ENCODE assay signal across 23 cellular contexts in genomic region chr3:168782193-168782592, GRCh38.
A peak's percentile ranks its signal among the peaks of the same experiment; 100 is the strongest.
DNase-seq lines count a peak whose midpoint lies in the region; ATAC-seq, FAIRE-seq and TF ChIP-seq lines count a peak whose summit lies in the region.
"Had no signal": no experiment of that assay in that cellular context is flagged by ENCODE, and none has a peak within 500 bp of the region (broad histone marks: within the 10 kb centered on the region; RNA-seq: fewer than 3 reads in every experiment).

No MANE protein-coding gene starts in this region.

- H2BK15ac ChIP-seq in H1 (ENCODE audit: low read length): no peak overlapping the region

- no peak overlapping the region for H4K8ac ChIP-seq in H1 (ENCODE audit: extremely low read depth, insufficient read depth, low read length)

- TF ChIP-seq POLR2A in H1 (IDR thresholded peaks at IDR 0.05; ENCODE audit: control extremely low read depth in 1 of 2, low read depth in 2 of 2, low read length in 2 of 2) (no peak), GM12891 (IDR thresholded peaks at IDR 0.05; ENCODE audit: low read depth, low read length) (no peak)

- H2AK5ac ChIP-seq in H1 (ENCODE audit: low read depth, low read length): no peak overlapping the region

- H3K14ac ChIP-seq in H1 (ENCODE audit: insufficient read length): no peak overlapping the region

- no peak for TF ChIP-seq RAD21 in H1 (IDR thresholded peaks at IDR 0.05 in 1 of 2, conservative IDR thresholded peaks at IDR 0.05 in 1 of 2; ENCODE audit: low read depth in 2 of 2, low read length in 2 of 2)

- H3K56ac ChIP-seq in H1 (replicated peaks; ENCODE audit: insufficient read length, low read depth, low read length): no peak overlapping the region

- H4K91ac ChIP-seq in H1 (replicated peaks; ENCODE audit: insufficient read length, low read length): no peak overlapping the region

- no peak overlapping the region for H2BK20ac ChIP-seq in H1 (ENCODE audit: low read length)

- H3K4me1 ChIP-seq in H1 (replicated peaks in 1 of 4; ENCODE audit: control insufficient read depth in 3 of 4, insufficient read depth in 4 of 4, low read length in 3 of 4) (peaks cover 0 to 3% (median 0%) of the 10 kb centered on the region in 4 experiments; a peak in 1 of 7 replicates), MM.1S (ENCODE audit: low read length) (no peaks in the 10 kb centered on the region)
- H3K4me1 ChIP-seq: BE2C, HAP-1 had no signal

- H3K36me3 ChIP-seq in H1 (ENCODE audit: control insufficient read depth in 2 of 4, insufficient read depth in 4 of 4, low read length in 3 of 4) (no peaks in the 10 kb centered on the region), MM.1S (replicated peaks; ENCODE audit: insufficient read depth, low read length) (no peaks in the 10 kb centered on the region)
- H3K36me3 ChIP-seq: BE2C, HAP-1 had no signal

- H2AFZ ChIP-seq in H1 (ENCODE audit: low read length): 0 out of 2 replicates have a peak overlapping the region, but pooled peaks have one; percentile 12
- no peak overlapping the region for H2AFZ ChIP-seq in MM.1S (ENCODE audit: low read length)
- H2AFZ ChIP-seq: GM23248 had no signal

- H3K4me3 ChIP-seq in H1 (ENCODE audit: extremely low read depth in 1 of 4, insufficient read depth in 2 of 4, low read depth in 3 of 4, low read length in 4 of 4) (no peak overlapping the region), MM.1S (ENCODE audit: low read length) (no peak overlapping the region)
- H3K4me3 ChIP-seq: GM23248, HAP-1 had no signal

- DNase-seq in NCI-H748 (lab: John Stamatoyannopoulos, UW; ENCODE audit: unreplicated experiment) (peak; percentile 1), NCI-H748 treated with DMSO at 0.1 percent for 48 hours (lab: John Stamatoyannopoulos, UW) (no peak), NCI-H526 treated with DMSO at 0.1 percent for 48 hours (lab: John Stamatoyannopoulos, UW) (peak; percentile 3), H1 (ENCODE audit: low read depth in 1 of 2, low spot score in 2 of 2) (no peak), MM.1S (no peak), GM12891 (ENCODE audit: insufficient read length, low spot score) (no peak)
- DNase-seq in activated CD8-positive, alpha-beta T cell treated with anti-CD3 and anti-CD28 coated beads, Interleukin-2, amount 10 ng/mL, durations not matched to agents 7 days and 5 days: no peak
- DNase-seq: ACHN; BE2C; C1 segment of cervical spinal cord; CD4-positive, CD25-positive, alpha-beta regulatory T cell; CD8-positive, alpha-beta memory T cell; COR-L47; DMS 273 treated with DMSO at 0.1 percent for 48 hours; DMS53; DND-41; EL; GM23248 had no signal

- H2BK5ac ChIP-seq in H1 (ENCODE audit: low read depth, low read length): no peak overlapping the region

- H2BK120ac ChIP-seq in H1 (replicated peaks; ENCODE audit: low read depth, low read length): no peak overlapping the region

- FAIRE-seq in H1 (lab: Jason Lieb, UNC): no peak
- FAIRE-seq in GM12891 (lab: Jason Lieb, UNC): no peak
- FAIRE-seq: A204.1, GM12892, GM18507 had no signal

- H3K23ac ChIP-seq in H1 (ENCODE audit: insufficient read length): no peak overlapping the region

- WGBS in H1 (ENCODE audit: extremely low coverage in 1 of 2, insufficient coverage in 1 of 2, insufficient read length in 1 of 2, insufficient replicate concordance in 2 of 2, low coverage in 1 of 2, low lambda C conversion rate in 2 of 2, missing lambda C conversion rate in 1 of 2), 2 experiments: 91% methylated on average over 3 of the region's 3 CpGs; no CpG with 5 or more reads in 1 of the 2 experiments

- H3K9me3 Mint-ChIP-seq in activated CD8-positive, alpha-beta T cell treated with anti-CD3 and anti-CD28 coated beads, Interleukin-2, amount 10 ng/mL, durations not matched to agents 7 days and 5 days (ENCODE audit: insufficient read depth): no peaks in the 10 kb centered on the region

- no peaks in the 10 kb centered on the region for H3K9me2 ChIP-seq in MM.1S (replicated peaks; ENCODE audit: insufficient read depth, low read length)

- no peaks in the 10 kb centered on the region for H3K27me3 Mint-ChIP-seq in activated CD8-positive, alpha-beta T cell treated with anti-CD3 and anti-CD28 coated beads, Interleukin-2, amount 10 ng/mL, durations not matched to agents 7 days and 5 days (ENCODE audit: low read depth)
- H3K27me3 Mint-ChIP-seq: CD4-positive, CD25-positive, alpha-beta regulatory T cell; CD8-positive, alpha-beta memory T cell had no signal

- H3K79me2 ChIP-seq in H1 (ENCODE audit: control insufficient read depth in 1 of 2, insufficient read depth in 2 of 2, low read length in 2 of 2) (no peaks in the 10 kb centered on the region), MM.1S (ENCODE audit: low read length) (no peaks in the 10 kb centered on the region)

- peak overlapping the region; percentile 32; the same call in 1 of the 2 replicates for H3K18ac ChIP-seq in H1 (ENCODE audit: extremely low read depth, low read length)

- H4K20me1 ChIP-seq in H1 (replicated peaks in 1 of 2; ENCODE audit: control insufficient read depth in 1 of 2, insufficient read depth in 2 of 2, low read length in 2 of 2) (no peaks in the 10 kb centered on the region), MM.1S (ENCODE audit: insufficient read depth, low read length) (no peaks in the 10 kb centered on the region)

- H3K27ac ChIP-seq in H1 (ENCODE audit: low read depth, low read length): no peak overlapping the region
- H3K27ac ChIP-seq in MM.1S (ENCODE audit: low read length): no peak overlapping the region
- H3K27ac ChIP-seq: GM23248, HL-60 had no signal

- no peaks in the 10 kb centered on the region for H3K79me1 ChIP-seq in H1 (ENCODE audit: low read depth, low read length)

- no peak overlapping the region for H4K5ac ChIP-seq in H1 (ENCODE audit: insufficient read length, low read depth, low read length)

- no peak overlapping the region for H3K4me3 Mint-ChIP-seq in activated CD8-positive, alpha-beta T cell treated with anti-CD3 and anti-CD28 coated beads, Interleukin-2, amount 10 ng/mL, durations not matched to agents 7 days and 5 days
- H3K4me3 Mint-ChIP-seq: CD4-positive, CD25-positive, alpha-beta regulatory T cell; CD8-positive, alpha-beta memory T cell had no signal

- H3K9ac ChIP-seq in H1 (replicated peaks in 1 of 4; ENCODE audit: extremely low read depth in 1 of 4, low read depth in 3 of 4, low read length in 3 of 4): no peak overlapping the region
- no peak overlapping the region for H3K9ac ChIP-seq in MM.1S (ENCODE audit: low read length)
- H3K9ac ChIP-seq: GM23248 had no signal

- CTCF ChIA-PET in H1 (lab: Charles Lee; ENCODE audit: partially characterized antibody): interaction anchor here (0.6 to 1.3 kb wide), 2 partner anchors 53 to 162 kb away, joined by 3 read pairs; no protein-coding TSS in a partner anchor
- CTCF ChIA-PET in activated CD8-positive, alpha-beta T cell treated with anti-CD3 and anti-CD28 coated beads, Interleukin-2, amount 10 ng/mL, durations not matched to agents 7 days and 5 days (lab: Charles Lee): no interaction called here

- H3K27me3 ChIP-seq in H1 (replicated peaks in 1 of 4; ENCODE audit: control insufficient read depth in 3 of 4, extremely low read depth in 1 of 4, insufficient read depth in 3 of 4, low read length in 3 of 4): no peaks in the 10 kb centered on the region
- no peaks in the 10 kb centered on the region for H3K27me3 ChIP-seq in MM.1S (replicated peaks; ENCODE audit: insufficient read depth, low read length)
- H3K27me3 ChIP-seq: BE2C had no signal

- no peak overlapping the region for H3K27ac Mint-ChIP-seq in activated CD8-positive, alpha-beta T cell treated with anti-CD3 and anti-CD28 coated beads, Interleukin-2, amount 10 ng/mL, durations not matched to agents 7 days and 5 days
- H3K27ac Mint-ChIP-seq: CD4-positive, CD25-positive, alpha-beta regulatory T cell had no signal

- H3K36me3 Mint-ChIP-seq in activated CD8-positive, alpha-beta T cell treated with anti-CD3 and anti-CD28 coated beads, Interleukin-2, amount 10 ng/mL, durations not matched to agents 7 days and 5 days (ENCODE audit: low read depth): no peaks in the 10 kb centered on the region
- H3K36me3 Mint-ChIP-seq: CD4-positive, CD25-positive, alpha-beta regulatory T cell; CD8-positive, alpha-beta memory T cell had no signal

- no peaks in the 10 kb centered on the region for H3K23me2 ChIP-seq in H1 (ENCODE audit: low read depth, low read length)

- H3K4me2 ChIP-seq in H1 (ENCODE audit: insufficient read depth in 1 of 2, low read depth in 2 of 2, low read length in 2 of 2) (no peak overlapping the region), MM.1S (ENCODE audit: low read depth, low read length) (no peak overlapping the region)

- H2BK12ac ChIP-seq in H1 (ENCODE audit: low read depth, low read length): no peak overlapping the region

- POLR2A ChIA-PET in H1 (lab: Charles Lee; ENCODE audit: partially characterized antibody): no interaction called here
- POLR2A ChIA-PET in activated CD8-positive, alpha-beta T cell treated with anti-CD3 and anti-CD28 coated beads, Interleukin-2, amount 10 ng/mL, durations not matched to agents 7 days and 5 days (lab: Charles Lee): no interaction called here

- H3K4me1 Mint-ChIP-seq in activated CD8-positive, alpha-beta T cell treated with anti-CD3 and anti-CD28 coated beads, Interleukin-2, amount 10 ng/mL, durations not matched to agents 7 days and 5 days (ENCODE audit: low read depth): no peaks in the 10 kb centered on the region
- H3K4me1 Mint-ChIP-seq: CD8-positive, alpha-beta memory T cell had no signal

- no peak overlapping the region for H3K4ac ChIP-seq in H1 (replicated peaks; ENCODE audit: insufficient read length, low read depth, low read length)

- H3F3A ChIP-seq in MM.1S (ENCODE audit: insufficient read depth, low read length): no peaks in the 10 kb centered on the region

- no peak for ATAC-seq in activated CD8-positive, alpha-beta T cell treated with anti-CD3 and anti-CD28 coated beads, Interleukin-2, amount 10 ng/mL, durations not matched to agents 7 days and 5 days

- H3K9me3 ChIP-seq in H1 (ENCODE audit: insufficient read depth in 2 of 2, low read depth in 1 of 2, low read length in 1 of 2): peaks cover 8 to 11% of the 10 kb centered on the region in 2 experiments
- no peaks in the 10 kb centered on the region for H3K9me3 ChIP-seq in MM.1S (replicated peaks; ENCODE audit: insufficient read depth, low read length)
- H3K9me3 ChIP-seq: BE2C, HAP-1 had no signal

- no peak for TF ChIP-seq EP300 in H1 (IDR thresholded peaks at IDR 0.05; ENCODE audit: borderline replicate concordance in 1 of 2, low read depth in 2 of 2, low read length in 2 of 2)

- no peak for TF ChIP-seq CTCF in H1 (IDR thresholded peaks at IDR 0.05; ENCODE audit: control extremely low read depth in 1 of 3, insufficient read depth in 1 of 3, low read depth in 1 of 3, low read length in 3 of 3)
- TF ChIP-seq CTCF in MM.1S (IDR thresholded peaks at IDR 0.05; ENCODE audit: low read length): no peak

TF ChIP-seq in H1, 55 proteins besides CTCF, POLR2A, EP300 and RAD21 (continues in another document):
- TF ChIP-seq EGR1 (IDR thresholded peaks at IDR 0.05; ENCODE audit: borderline replicate concordance, low read depth, low read length) (no peak), TCF12 (IDR thresholded peaks at IDR 0.05; ENCODE audit: low read depth, low read length) (0 out of 2 replicates have a peak, but pooled peaks have one; percentile 25)

TF ChIP-seq in GM12891, 5 proteins besides CTCF, POLR2A, EP300 and RAD21 (continues in another document):
- no peak for TF ChIP-seq POLR2AphosphoS5 (IDR thresholded peaks at IDR 0.05; ENCODE audit: low read depth, low read length)
- TF ChIP-seq PAX5 (IDR thresholded peaks at IDR 0.05; ENCODE audit: insufficient read depth, low read length, severe bottlenecking): no peak
- no peak for TF ChIP-seq POU2F2 (IDR thresholded peaks at IDR 0.05; ENCODE audit: low read depth, low read length)

Comparison
In these comparisons a context has a peak if more than half of its experiments do, and no peak if none do; other contexts are left out.
1. DNase-seq: peak in NCI-H748 (single experiment) and NCI-H526 treated with DMSO at 0.1 percent for 48 hours (single experiment); none in NCI-H748 treated with DMSO at 0.1 percent for 48 hours (single experiment), H1 (0 of 2), MM.1S (single experiment), activated CD8-positive, alpha-beta T cell treated with anti-CD3 and anti-CD28 coated beads, Interleukin-2, amount 10 ng/mL, durations not matched to agents 7 days and 5 days (single experiment) and GM12891 (single experiment).